ENCODE assay signal across 8 cellular contexts in genomic region chr17:74780443-74781238, GRCh38. TPM values are rescaled to one million over a fixed set of nuclear protein-coding genes. Genes with fewer than 3 reads are reported as not detected.
DNase-seq lines count a peak whose midpoint lies in the region; ATAC-seq, FAIRE-seq and TF ChIP-seq lines count a peak whose summit lies in the region.

No MANE protein-coding gene starts in this region.

- in situ Hi-C loops in GM13977 (cut with MboI; ENCODE audit: low pct_unique_long_range_greater_than_20kb, low sequenced_read_pairs, unreplicated experiment): no loop called here

- H3K27ac ChIP-seq in PC-9 (no peak overlapping the region), endothelial cell of umbilical vein (ENCODE audit: insufficient read depth, low read depth, low read length) (no peak overlapping the region), skeletal muscle tissue (ENCODE audit: low read depth, low read length) (peak overlapping the region; percentile 45), vagina (no peak overlapping the region)

- H3K9ac ChIP-seq in endothelial cell of umbilical vein (replicated peaks; ENCODE audit: extremely low read depth, insufficient read depth, low read length) (no peak overlapping the region), skeletal muscle tissue (ENCODE audit: low read depth in 1 of 3, low read length in 3 of 3) (peak overlapping the region in 1 of 3 donors; percentile 21)

- no peaks in the 10 kb centered on the region for H3K9me1 ChIP-seq in endothelial cell of umbilical vein (replicated peaks; ENCODE audit: control insufficient read depth, extremely low read depth, insufficient read depth, low read length)

- POLR2A ChIA-PET in PC-9 (lab: Charles Lee; ENCODE audit: unreplicated experiment): no interaction called here
- POLR2A ChIA-PET in endothelial cell of umbilical vein (lab: Charles Lee): no interaction called here

- H4K20me1 ChIP-seq in PC-9 (ENCODE audit: insufficient read depth) (no peaks in the 10 kb centered on the region), endothelial cell of umbilical vein (replicated peaks; ENCODE audit: control insufficient read depth, extremely low read depth, insufficient read depth, low read length) (no peaks in the 10 kb centered on the region)

- BruUV-seq in PC-9 (replicated peaks; lab: Mats Ljungman, UMichigan) (no TSS peak), endothelial cell of umbilical vein (replicated peaks; lab: Mats Ljungman, UMichigan) (no TSS peak)

- DNase-seq in AG08396 (ENCODE audit: low spot score) (peak; percentile 46), GM13977 (ENCODE audit: low spot score) (no peak), PC-9 (peak; percentile 19 to 34), endothelial cell of umbilical vein (ENCODE audit: low read depth, low spot score) (no peak), vagina (ENCODE audit: extremely low spot score in 2 of 2) (no peak)

- H3K4me2 ChIP-seq in PC-9 (no peak overlapping the region), endothelial cell of umbilical vein (ENCODE audit: insufficient read depth, low read length) (no peak overlapping the region)

- H3K9me3 ChIP-seq in PC-9 (ENCODE audit: insufficient read depth, low read depth) (no peaks in the 10 kb centered on the region), endothelial cell of umbilical vein (replicated peaks; ENCODE audit: control insufficient read depth, insufficient read depth, low read length) (no peaks in the 10 kb centered on the region), skeletal muscle tissue (ENCODE audit: control insufficient read depth in 3 of 3, low read length in 3 of 3) (no peaks in the 10 kb centered on the region), vagina (no peaks in the 10 kb centered on the region)

- H3K79me2 ChIP-seq in PC-9 (ENCODE audit: low read depth) (peaks cover 14% of the 10 kb centered on the region), endothelial cell of umbilical vein (ENCODE audit: control insufficient read depth, insufficient read depth, low read length) (peaks cover 12% of the 10 kb centered on the region)

- H3K4me1 ChIP-seq in PC-9 (replicated peaks; ENCODE audit: insufficient read depth): peaks cover 8% of the 10 kb centered on the region; the same call in 1 of the 2 replicates
- H3K4me1 ChIP-seq in endothelial cell of umbilical vein (ENCODE audit: control insufficient read depth, extremely low read depth, insufficient read depth, low read length): peaks cover 7% of the 10 kb centered on the region
- peaks cover 9 to 20% (median 10%) of the 10 kb centered on the region in 3 donors for H3K4me1 ChIP-seq in skeletal muscle tissue (ENCODE audit: control insufficient read depth in 3 of 3, insufficient read depth in 3 of 3, low read length in 3 of 3)
- H3K4me1 ChIP-seq in vagina: peaks cover 13% of the 10 kb centered on the region

- intact Hi-C loops in PC-9 (cut with micrococcal nuclease; ENCODE audit: unreplicated experiment): loop anchor here (5.0 kb wide), 1 partner anchor 38 kb away; no protein-coding TSS in a partner anchor
- intact Hi-C loops in endothelial cell of umbilical vein (cut with micrococcal nuclease): no loop called here
- intact Hi-C loops in vagina (cut with DNase I): loop anchor here (5.0 kb wide), 1 partner anchor 33 kb away; the partner anchor contains the start of gene NHERF1

- FAIRE-seq in endothelial cell of umbilical vein (lab: Jason Lieb, UNC): no peak

- no peaks in the 10 kb centered on the region for H3K9me2 ChIP-seq in PC-9 (ENCODE audit: insufficient read depth)

- H2AFZ ChIP-seq in PC-9 (no peak overlapping the region), endothelial cell of umbilical vein (ENCODE audit: low read depth, low read length) (no peak overlapping the region)

- CTCF ChIA-PET in PC-9 (lab: Charles Lee): no interaction called here
- CTCF ChIA-PET in endothelial cell of umbilical vein (lab: Charles Lee): interaction anchor here (0.7 to 5.5 kb wide), 6 partner anchors 11 to 123 kb away, joined by 3 to 29 read pairs (median 6); partner anchors contain the start of gene GRIN2C

- no peaks in the 10 kb centered on the region for H3K27me3 ChIP-seq in PC-9 (ENCODE audit: insufficient read depth, low read depth)
- H3K27me3 ChIP-seq in endothelial cell of umbilical vein (ENCODE audit: control insufficient read depth in 2 of 2, insufficient read depth in 2 of 2, low read length in 2 of 2): no peaks in the 10 kb centered on the region
- no peaks in the 10 kb centered on the region for H3K27me3 ChIP-seq in skeletal muscle tissue (ENCODE audit: control insufficient read depth in 3 of 3, insufficient read depth in 3 of 3, low read length in 3 of 3)
- no peaks in the 10 kb centered on the region for H3K27me3 ChIP-seq in vagina

- TF ChIP-seq POLR2A in endothelial cell of umbilical vein (IDR thresholded peaks at IDR 0.05; ENCODE audit: low read depth, low read length): no peak
- TF ChIP-seq POLR2A in vagina (IDR thresholded peaks at IDR 0.05): no peak

- H3K36me3 ChIP-seq in PC-9 (ENCODE audit: low read depth) (no peaks in the 10 kb centered on the region), endothelial cell of umbilical vein (ENCODE audit: control insufficient read depth in 2 of 2, extremely low read depth in 1 of 2, insufficient read depth in 2 of 2, low read length in 2 of 2) (peaks cover 0 to 6% of the 10 kb centered on the region in 2 experiments), skeletal muscle tissue (ENCODE audit: control insufficient read depth in 3 of 3, insufficient read depth in 3 of 3, low read length in 3 of 3) (peaks cover 11 to 22% (median 16%) of the 10 kb centered on the region in 3 donors), vagina (no peaks in the 10 kb centered on the region)

- TF ChIP-seq CTCF in GM13977 (IDR thresholded peaks at IDR 0.05; ENCODE audit: extremely low read depth, insufficient read depth, missing control alignments) (peak; percentile 24), PC-9 (conservative IDR thresholded peaks at IDR 0.05) (peak; percentile 38; the same call in 1 of the 2 replicates), endothelial cell of umbilical vein (IDR thresholded peaks at IDR 0.05; ENCODE audit: extremely low read depth in 1 of 2, insufficient read depth in 1 of 2, low read depth in 1 of 2, low read length in 2 of 2) (peak; percentile 12 to 17), vagina (IDR thresholded peaks at IDR 0.05) (no peak)

- no peaks in the 10 kb centered on the region for H3F3A ChIP-seq in PC-9 (ENCODE audit: insufficient read depth, low read depth)

- ATAC-seq in HG03378 (IDR thresholded peaks at IDR 0.05; ENCODE audit: unreplicated experiment) (no peak), GM18870 (IDR thresholded peaks at IDR 0.05; ENCODE audit: unreplicated experiment) (no peak)

- dilution Hi-C loops in endothelial cell of umbilical vein (cut with MboI; ENCODE audit: extremely low pct_ligation_motif_present, low sequenced_read_pairs): no loop called here

- H3K4me3 ChIP-seq in PC-9: no peak overlapping the region
- no peak overlapping the region for H3K4me3 ChIP-seq in endothelial cell of umbilical vein (replicated peaks in 1 of 3; ENCODE audit: insufficient read depth in 1 of 3, low read depth in 1 of 3, low read length in 3 of 3)
- H3K4me3 ChIP-seq in skeletal muscle tissue (ENCODE audit: low read length in 3 of 3): no peak overlapping the region
- H3K4me3 ChIP-seq in vagina: no peak overlapping the region

TF ChIP-seq in endothelial cell of umbilical vein, 7 proteins besides CTCF, POLR2A, EP300 and RAD21 (continues in another document):
- no peak for TF ChIP-seq GATA2 (IDR thresholded peaks at IDR 0.05; ENCODE audit: insufficient read depth, insufficient read length, low read depth, low read length)
- no peak for TF ChIP-seq MYC (IDR thresholded peaks at IDR 0.05; ENCODE audit: low read depth, low read length)
- no peak for TF ChIP-seq JUN (IDR thresholded peaks at IDR 0.05; ENCODE audit: borderline replicate concordance, insufficient read depth, insufficient read length, low read depth)
- no peak for TF ChIP-seq EZH2 (IDR thresholded peaks at IDR 0.05; ENCODE audit: borderline replicate concordance, low read depth, low read length, severe bottlenecking)

RNA-seq across cellular contexts. Expression of gene NAT9, which starts 4.5 kb away (rescaled TPM):
- total RNA-seq in PC-9 (2021) (31.5 and 37.6 TPM in 2 replicates), endothelial cell of umbilical vein (44.8 and 45.8 TPM in 2 replicates), skeletal muscle tissue (17.7 TPM), vagina (28.5 TPM)
- polyA plus RNA-seq in endothelial cell of umbilical vein: 37.2 and 39.3 TPM in 2 replicates
- polyA plus RNA-seq in endothelial cell of umbilical vein (2011; cell fraction: cytosol; rRNA removed): 32.6 and 39.8 TPM in 2 replicates
- polyA plus RNA-seq in endothelial cell of umbilical vein (2011; cell fraction: nucleus; rRNA removed): 230 and 239 TPM in 2 replicates
- polyA plus RNA-seq in endothelial cell of umbilical vein (2012): 45.3 and 53.6 TPM in 2 replicates
- polyA minus RNA-seq in endothelial cell of umbilical vein: 44.8 and 46.5 TPM in 2 replicates
- polyA minus RNA-seq in endothelial cell of umbilical vein (2011; cell fraction: cytosol; rRNA and poly(A)+ RNA removed): 3.6 TPM
- 32.7 and 34.2 TPM in 2 replicates for polyA minus RNA-seq in endothelial cell of umbilical vein (2011; cell fraction: nucleus; rRNA and poly(A)+ RNA removed)

RNA-seq across cellular contexts. Expression of gene NHERF1, which starts 32.2 kb away (rescaled TPM):
- total RNA-seq in PC-9 (2021): 83.6 and 105 TPM in 2 replicates
- total RNA-seq in endothelial cell of umbilical vein: 26.8 and 26.9 TPM in 2 replicates
- polyA plus RNA-seq in endothelial cell of umbilical vein: 22.4 and 24.4 TPM in 2 replicates
- polyA plus RNA-seq in endothelial cell of umbilical vein (2011; cell fraction: cytosol; rRNA removed): 24.1 and 26.0 TPM in 2 replicates
- polyA plus RNA-seq in endothelial cell of umbilical vein (2011; cell fraction: nucleus; rRNA removed): 13.6 and 14.0 TPM in 2 replicates
- 19.5 and 22.8 TPM in 2 replicates for polyA plus RNA-seq in endothelial cell of umbilical vein (2012)
- 15.5 and 20.8 TPM in 2 replicates for polyA minus RNA-seq in endothelial cell of umbilical vein
- 47.4 TPM for polyA minus RNA-seq in endothelial cell of umbilical vein (2011; cell fraction: cytosol; rRNA and poly(A)+ RNA removed)
- 3.8 and 4.8 TPM in 2 replicates for polyA minus RNA-seq in endothelial cell of umbilical vein (2011; cell fraction: nucleus; rRNA and poly(A)+ RNA removed)
- 5.2 TPM for total RNA-seq in skeletal muscle tissue
- total RNA-seq in vagina: 57.2 TPM

RNA-seq across cellular contexts. Expression of gene RAB37, which starts 43.6 kb away (rescaled TPM):
- total RNA-seq in PC-9 (2021) (not detected in 2 replicates), endothelial cell of umbilical vein (0.21 TPM in 1 of 2 replicates, not detected in the other), skeletal muscle tissue (1.0 TPM), vagina (7.1 TPM)
- 0.10 and 0.11 TPM in 2 replicates for polyA plus RNA-seq in endothelial cell of umbilical vein
- 0.11 and 0.14 TPM in 2 replicates for polyA plus RNA-seq in endothelial cell of umbilical vein (2011; cell fraction: cytosol; rRNA removed)
- polyA plus RNA-seq in endothelial cell of umbilical vein (2011; cell fraction: nucleus; rRNA removed): 0.14 and 0.15 TPM in 2 replicates
- 0.25 TPM in 1 of 2 replicates, not detected in the other for polyA plus RNA-seq in endothelial cell of umbilical vein (2012)
- polyA minus RNA-seq in endothelial cell of umbilical vein: 0.29 TPM in 1 of 2 replicates, not detected in the other
- polyA minus RNA-seq in endothelial cell of umbilical vein (2011; cell fraction: cytosol; rRNA and poly(A)+ RNA removed): not detected
- not detected in 2 replicates for polyA minus RNA-seq in endothelial cell of umbilical vein (2011; cell fraction: nucleus; rRNA and poly(A)+ RNA removed)

Comparison
In these comparisons a context has a peak if more than half of its experiments do, and no peak if none do; other contexts are left out.
1. DNase-seq: peak in AG08396 (single experiment) and PC-9 (2 of 2); none in GM13977 (single experiment), endothelial cell of umbilical vein (single experiment) and vagina (0 of 2).
2. CTCF ChIP-seq: peak in GM13977 (single experiment), PC-9 (single experiment) and endothelial cell of umbilical vein (2 of 2); none in vagina (0 of 3).